Comparison of ENCODE assay signal across 25 cellular contexts in the genomic region with DNA sequence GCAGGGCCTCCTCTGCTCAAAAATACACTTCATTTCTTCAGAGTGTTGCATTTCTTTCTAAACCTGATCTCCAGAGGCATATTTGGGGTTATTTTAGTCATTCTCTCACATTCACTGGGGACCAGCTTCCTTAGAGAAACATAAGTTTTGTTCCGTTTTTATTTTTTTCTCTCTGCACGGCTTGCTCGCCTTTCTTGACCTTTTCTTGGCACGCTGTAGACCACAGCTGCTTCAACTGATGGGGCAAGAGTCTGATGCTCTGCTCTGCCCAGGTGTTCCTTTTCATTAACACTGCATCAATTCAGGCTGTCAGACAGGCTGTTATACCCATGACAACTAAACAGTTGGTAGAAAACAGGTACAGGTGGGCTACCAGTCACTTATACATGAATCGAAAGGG.
DNase-seq lines count a peak whose midpoint lies in the region; ATAC-seq and TF ChIP-seq lines count a peak whose summit lies in the region.
"Had no signal": no experiment of that assay in that cellular context is flagged by ENCODE, and none has a peak within 500 bp of the region (broad histone marks: within the 10 kb centered on the region; RNA-seq: fewer than 3 reads in every experiment).

No MANE protein-coding gene starts in this region.

- H3K4me3 ChIP-seq in choroid plexus epithelial cell (ENCODE audit: low read depth, low read length): no peak overlapping the region
- H3K4me3 ChIP-seq: GM12878, SJSA1 had no signal

- DNase-seq in RPMI8226 (peak; percentile 3), choroid plexus epithelial cell (ENCODE audit: low read depth) (peak; percentile 40), left kidney (ENCODE audit: low read depth, low spot score) (peak; percentile 1), NAMALWA (ENCODE audit: low spot score) (no peak), OCI-M1 (lab: John Stamatoyannopoulos, UW) (no peak)
- DNase-seq in activated effector memory CD4-positive, alpha-beta T cell treated with anti-CD3 and anti-CD28 coated beads, Interleukin-2, amount 50 U/mL, for 16 hours: no peak
- DNase-seq: BE2C; CD8-positive, alpha-beta memory T cell; DMS 273 treated with DMSO at 0.1 percent for 48 hours; DMS79; EL; GDM1; NCI-H1092; NCI-H1436; NCI-H187; NCI-H2081 treated with DMSO at 0.1 percent for 48 hours; NCI-H2171; NCI-H226; NCI-H510A; NCI-H69 had no signal

- ATAC-seq in GM21529 (IDR thresholded peaks at IDR 0.05; ENCODE audit: unreplicated experiment): no peak
- ATAC-seq: GM12878, HCT116, Right ventricle myocardium inferior had no signal

- no peak for TF ChIP-seq CTCF in choroid plexus epithelial cell (conservative IDR thresholded peaks at IDR 0.05; ENCODE audit: low read depth, low read length)

Comparison
In these comparisons a context has a peak if more than half of its experiments do, and no peak if none do; other contexts are left out.
1. DNase-seq: peak in RPMI8226 (single experiment), choroid plexus epithelial cell (single experiment) and left kidney (single experiment); none in NAMALWA (single experiment), activated effector memory CD4-positive, alpha-beta T cell treated with anti-CD3 and anti-CD28 coated beads, Interleukin-2, amount 50 U/mL, for 16 hours (single experiment) and OCI-M1 (single experiment).